Comparison of ENCODE assay signal across 26 cellular contexts in genomic region chr6:110933913-110934312, GRCh38.
"Had no signal": no experiment of that assay in that cellular context is flagged by ENCODE, and none has a peak within 500 bp of the region (broad histone marks: within the 10 kb centered on the region; RNA-seq: fewer than 3 reads in every experiment).

No MANE protein-coding gene starts in this region.

- H3K4me1 Mint-ChIP-seq: activated T-helper 17 cell treated with anti-CD3 and anti-CD28 coated beads, Interleukin-2, amount 50 U/mL, for 72 hours had no signal

- H3K4me3 ChIP-seq: cardiac muscle cell, SJSA1 had no signal

- H3K27ac Mint-ChIP-seq: activated CD4-positive, alpha-beta memory T cell treated with anti-CD3 and anti-CD28 coated beads for 36 hours; activated CD4-positive, alpha-beta T cell treated with anti-CD3 and anti-CD28 coated beads, Interleukin-2, amount 10 ng/mL, durations not matched to agents 7 days and 5 days; activated naive CD4-positive, alpha-beta T cell treated with anti-CD3 and anti-CD28 coated beads for 36 hours; activated naive CD8-positive, alpha-beta T cell; activated T-helper 17 cell treated with anti-CD3 and anti-CD28 coated beads, Interleukin-2, amount 50 U/mL, for 72 hours; T-helper 2 cell treated with Interferon-gamma antibody and Interleukin-4, amounts not matched to agents 5 μg/mL and 100 μg/mL, for 36 hours had no signal

- H3K9me3 ChIP-seq: SJSA1 had no signal

- DNase-seq: activated CD4-positive, alpha-beta memory T cell treated with anti-CD3 and anti-CD28 coated beads for 36 hours; activated CD4-positive, alpha-beta T cell treated with anti-CD3 and anti-CD28 coated beads, Interleukin-2, amount 10 ng/mL, durations not matched to agents 7 days and 5 days; activated CD4-positive, CD25-positive, alpha-beta regulatory T cell; activated CD8-positive, alpha-beta memory T cell treated with anti-CD3 and anti-CD28 coated beads for 24 hours; activated gamma-delta T cell; activated naive CD4-positive, alpha-beta T cell treated with anti-CD3 and anti-CD28 coated beads for 36 hours; activated T-cell treated with anti-CD3 and anti-CD28 coated beads, Interleukin-2, amount 50 U/mL, for 4 hours; brain microvascular endothelial cell; cerebellar nuclear complex; NCI-H1048; NCI-H146; NCI-H187 treated with DMSO at 0.1 percent for 48 hours; NCI-H2081 treated with DMSO at 0.1 percent for 48 hours; NCI-H446; NCI-H524; PC-3; SHP77; SW 1271 had no signal

- ATAC-seq: activated T-cell treated with anti-CD3 and anti-CD28 coated beads, Interleukin-2, amount 50 U/mL, for 4 hours; activated T-helper 17 cell treated with anti-CD3 and anti-CD28 coated beads, Interleukin-2, amount 50 U/mL, for 72 hours; PC-3; SK-N-SH treated with all-trans-retinoic acid at 6 μM for 48 hours had no signal

- FAIRE-seq: RCC 7860 had no signal

- H3K9me3 Mint-ChIP-seq: activated CD4-positive, alpha-beta memory T cell treated with anti-CD3 and anti-CD28 coated beads for 36 hours; activated CD4-positive, alpha-beta T cell treated with anti-CD3 and anti-CD28 coated beads, Interleukin-2, amount 10 ng/mL, durations not matched to agents 7 days and 5 days; activated naive CD4-positive, alpha-beta T cell treated with anti-CD3 and anti-CD28 coated beads for 36 hours; activated T-cell treated with anti-CD3 and anti-CD28 coated beads, Interleukin-2, amount 50 U/mL, for 4 hours; activated T-helper 17 cell treated with anti-CD3 and anti-CD28 coated beads, Interleukin-2, amount 50 U/mL, for 72 hours; T-helper 2 cell treated with Interferon-gamma antibody and Interleukin-4, amounts not matched to agents 5 μg/mL and 100 μg/mL, for 36 hours had no signal

- H3K27me3 Mint-ChIP-seq: activated CD4-positive, alpha-beta memory T cell treated with anti-CD3 and anti-CD28 coated beads for 36 hours; activated CD4-positive, alpha-beta T cell treated with anti-CD3 and anti-CD28 coated beads, Interleukin-2, amount 10 ng/mL, durations not matched to agents 7 days and 5 days; activated naive CD8-positive, alpha-beta T cell; activated T-helper 17 cell treated with anti-CD3 and anti-CD28 coated beads, Interleukin-2, amount 50 U/mL, for 72 hours had no signal

- H3K27ac ChIP-seq: brain microvascular endothelial cell, cardiac muscle cell, SJSA1, VCaP had no signal

- H3K36me3 Mint-ChIP-seq: activated CD4-positive, alpha-beta memory T cell treated with anti-CD3 and anti-CD28 coated beads for 36 hours; activated naive CD8-positive, alpha-beta T cell had no signal

- H3K36me3 ChIP-seq: brain microvascular endothelial cell, cardiac muscle cell, SJSA1 had no signal

- H3K4me3 Mint-ChIP-seq: activated CD4-positive, alpha-beta memory T cell treated with anti-CD3 and anti-CD28 coated beads for 36 hours; activated CD4-positive, alpha-beta T cell treated with anti-CD3 and anti-CD28 coated beads, Interleukin-2, amount 10 ng/mL, durations not matched to agents 7 days and 5 days; activated naive CD4-positive, alpha-beta T cell treated with anti-CD3 and anti-CD28 coated beads for 36 hours; activated naive CD8-positive, alpha-beta T cell; activated T-cell treated with anti-CD3 and anti-CD28 coated beads, Interleukin-2, amount 50 U/mL, for 4 hours; activated T-helper 17 cell treated with anti-CD3 and anti-CD28 coated beads, Interleukin-2, amount 50 U/mL, for 72 hours; T-helper 2 cell treated with Interferon-gamma antibody and Interleukin-4, amounts not matched to agents 5 μg/mL and 100 μg/mL, for 36 hours had no signal

- H3K27me3 ChIP-seq: brain microvascular endothelial cell, cardiac muscle cell, SJSA1 had no signal
